Comparison of ENCODE assay signal across 1 cellular context in the genomic region with DNA sequence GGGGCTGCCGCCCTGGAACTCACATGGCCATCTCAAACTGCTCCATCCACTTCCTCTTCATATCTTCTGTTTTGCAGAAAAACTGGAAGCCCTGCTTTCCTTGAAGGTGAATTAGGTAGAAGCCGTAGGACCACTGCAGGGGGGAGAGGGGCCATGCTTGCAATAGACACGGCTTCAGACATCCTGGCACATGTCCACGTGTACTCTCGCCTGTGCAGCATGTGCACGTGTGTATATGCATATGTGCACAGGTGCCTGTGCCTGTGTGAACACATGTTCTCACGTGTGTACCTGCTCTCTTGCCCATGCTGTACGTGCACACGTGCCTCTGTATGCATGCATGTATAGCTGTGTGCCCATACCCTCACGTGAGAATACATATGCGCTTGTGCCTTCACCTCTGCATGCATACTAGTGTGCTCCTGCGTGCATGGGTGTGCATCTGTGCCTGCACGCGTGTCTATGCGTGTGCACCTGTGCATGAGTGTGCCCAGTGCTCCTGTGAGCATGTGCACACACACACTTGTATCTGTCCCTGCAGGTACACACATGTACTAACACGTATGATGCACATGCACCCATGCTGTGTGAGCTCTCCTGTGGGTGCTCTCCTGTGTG.
TF ChIP-seq lines count a peak whose summit lies in the region.

No MANE protein-coding gene starts in this region.

TF ChIP-seq in SK-N-SH, 30 proteins besides CTCF, POLR2A, EP300 and RAD21:
- TF ChIP-seq, protein P1, sequence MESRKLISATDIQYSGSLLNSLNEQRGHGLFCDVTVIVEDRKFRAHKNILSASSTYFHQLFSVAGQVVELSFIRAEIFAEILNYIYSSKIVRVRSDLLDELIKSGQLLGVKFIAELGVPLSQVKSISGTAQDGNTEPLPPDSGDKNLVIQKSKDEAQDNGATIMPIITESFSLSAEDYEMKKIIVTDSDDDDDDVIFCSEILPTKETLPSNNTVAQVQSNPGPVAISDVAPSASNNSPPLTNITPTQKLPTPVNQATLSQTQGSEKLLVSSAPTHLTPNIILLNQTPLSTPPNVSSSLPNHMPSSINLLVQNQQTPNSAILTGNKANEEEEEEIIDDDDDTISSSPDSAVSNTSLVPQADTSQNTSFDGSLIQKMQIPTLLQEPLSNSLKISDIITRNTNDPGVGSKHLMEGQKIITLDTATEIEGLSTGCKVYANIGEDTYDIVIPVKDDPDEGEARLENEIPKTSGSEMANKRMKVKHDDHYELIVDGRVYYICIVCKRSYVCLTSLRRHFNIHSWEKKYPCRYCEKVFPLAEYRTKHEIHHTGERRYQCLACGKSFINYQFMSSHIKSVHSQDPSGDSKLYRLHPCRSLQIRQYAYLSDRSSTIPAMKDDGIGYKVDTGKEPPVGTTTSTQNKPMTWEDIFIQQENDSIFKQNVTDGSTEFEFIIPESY (IDR thresholded peaks at IDR 0.05; ENCODE audit: borderline replicate concordance, low read depth): no peak
- no peak for TF ChIP-seq FOXM1 (IDR thresholded peaks at IDR 0.05; ENCODE audit: low read depth)
- no peak for TF ChIP-seq RXRA (IDR thresholded peaks at IDR 0.05; ENCODE audit: borderline replicate concordance, low read depth)
- TF ChIP-seq, protein P2, sequence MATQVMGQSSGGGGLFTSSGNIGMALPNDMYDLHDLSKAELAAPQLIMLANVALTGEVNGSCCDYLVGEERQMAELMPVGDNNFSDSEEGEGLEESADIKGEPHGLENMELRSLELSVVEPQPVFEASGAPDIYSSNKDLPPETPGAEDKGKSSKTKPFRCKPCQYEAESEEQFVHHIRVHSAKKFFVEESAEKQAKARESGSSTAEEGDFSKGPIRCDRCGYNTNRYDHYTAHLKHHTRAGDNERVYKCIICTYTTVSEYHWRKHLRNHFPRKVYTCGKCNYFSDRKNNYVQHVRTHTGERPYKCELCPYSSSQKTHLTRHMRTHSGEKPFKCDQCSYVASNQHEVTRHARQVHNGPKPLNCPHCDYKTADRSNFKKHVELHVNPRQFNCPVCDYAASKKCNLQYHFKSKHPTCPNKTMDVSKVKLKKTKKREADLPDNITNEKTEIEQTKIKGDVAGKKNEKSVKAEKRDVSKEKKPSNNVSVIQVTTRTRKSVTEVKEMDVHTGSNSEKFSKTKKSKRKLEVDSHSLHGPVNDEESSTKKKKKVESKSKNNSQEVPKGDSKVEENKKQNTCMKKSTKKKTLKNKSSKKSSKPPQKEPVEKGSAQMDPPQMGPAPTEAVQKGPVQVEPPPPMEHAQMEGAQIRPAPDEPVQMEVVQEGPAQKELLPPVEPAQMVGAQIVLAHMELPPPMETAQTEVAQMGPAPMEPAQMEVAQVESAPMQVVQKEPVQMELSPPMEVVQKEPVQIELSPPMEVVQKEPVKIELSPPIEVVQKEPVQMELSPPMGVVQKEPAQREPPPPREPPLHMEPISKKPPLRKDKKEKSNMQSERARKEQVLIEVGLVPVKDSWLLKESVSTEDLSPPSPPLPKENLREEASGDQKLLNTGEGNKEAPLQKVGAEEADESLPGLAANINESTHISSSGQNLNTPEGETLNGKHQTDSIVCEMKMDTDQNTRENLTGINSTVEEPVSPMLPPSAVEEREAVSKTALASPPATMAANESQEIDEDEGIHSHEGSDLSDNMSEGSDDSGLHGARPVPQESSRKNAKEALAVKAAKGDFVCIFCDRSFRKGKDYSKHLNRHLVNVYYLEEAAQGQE (IDR thresholded peaks at IDR 0.05; ENCODE audit: low read depth, low read length): no peak
- TF ChIP-seq GATA2 (CRISPR knock-in tag; IDR thresholded peaks at IDR 0.05): no peak
- no peak for TF ChIP-seq MEF2A (IDR thresholded peaks at IDR 0.05; ENCODE audit: borderline replicate concordance, low read depth)
TF ChIP-seq in SK-N-SH: peak in this region for 0.
